ENCODE assay signal across 26 cellular contexts in the genomic region with DNA sequence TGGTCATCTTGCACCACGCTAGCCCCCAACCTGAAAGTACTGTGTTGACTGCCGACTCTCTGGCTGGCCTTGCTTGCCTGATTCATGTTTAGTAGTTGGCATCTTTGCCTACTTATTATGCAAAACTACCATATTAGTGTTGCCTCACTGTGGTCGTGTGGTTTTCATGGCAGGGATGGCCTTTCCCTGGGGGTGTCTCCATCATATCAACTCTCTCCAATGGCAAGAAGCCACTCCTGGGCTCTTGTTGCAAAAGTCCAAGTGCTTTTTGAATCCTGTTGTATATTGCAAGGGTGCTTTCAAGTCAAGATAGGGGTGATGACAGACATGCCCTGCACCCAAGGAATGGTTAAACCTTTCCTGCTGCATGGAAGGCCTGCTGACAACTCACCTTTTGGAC. TPM values are rescaled to one million over a fixed set of nuclear protein-coding genes. Genes with fewer than 3 reads are reported as not detected.
A peak's percentile ranks its signal among the peaks of the same experiment; 100 is the strongest.
DNase-seq lines count a peak whose midpoint lies in the region; ATAC-seq, FAIRE-seq and TF ChIP-seq lines count a peak whose summit lies in the region.
"Had no signal": no experiment of that assay in that cellular context is flagged by ENCODE, and none has a peak within 500 bp of the region (broad histone marks: within the 10 kb centered on the region; RNA-seq: fewer than 3 reads in every experiment).

No MANE protein-coding gene starts in this region.

- TF ChIP-seq POLR2A in H1 (IDR thresholded peaks at IDR 0.05; ENCODE audit: control extremely low read depth in 1 of 2, low read depth in 2 of 2, low read length in 2 of 2) (no peak), uterus (IDR thresholded peaks at IDR 0.05) (no peak)

- no peak for TF ChIP-seq RAD21 in H1 (IDR thresholded peaks at IDR 0.05 in 1 of 2, conservative IDR thresholded peaks at IDR 0.05 in 1 of 2; ENCODE audit: low read depth in 2 of 2, low read length in 2 of 2)

- no peak overlapping the region for H3K14ac ChIP-seq in H1 (ENCODE audit: insufficient read length)

- no peak overlapping the region for H3K4me3 ChIP-seq in H1 (ENCODE audit: extremely low read depth in 1 of 4, insufficient read depth in 2 of 4, low read depth in 3 of 4, low read length in 4 of 4)
- no peak overlapping the region for H3K4me3 ChIP-seq in uterus
- no peak overlapping the region for H3K4me3 ChIP-seq in aorta (ENCODE audit: low read length in 2 of 2)

- H3K23me2 ChIP-seq in H1 (ENCODE audit: low read depth, low read length), result no peaks in the 10 kb centered on the region

- H3K27me3 ChIP-seq in H1 (replicated peaks in 1 of 4; ENCODE audit: control insufficient read depth in 3 of 4, extremely low read depth in 1 of 4, insufficient read depth in 3 of 4, low read length in 3 of 4), result no peaks in the 10 kb centered on the region
- H3K27me3 ChIP-seq in uterus, result no peaks in the 10 kb centered on the region
- H3K27me3 ChIP-seq in aorta (ENCODE audit: control insufficient read depth in 1 of 2, insufficient read depth in 2 of 2, low read length in 1 of 2), result no peaks in the 10 kb centered on the region

- peaks cover 7% of the 10 kb centered on the region for H3K36me3 Mint-ChIP-seq in activated CD4-positive, alpha-beta T cell treated with anti-CD3 and anti-CD28 coated beads, Interleukin-2, amount 10 ng/mL, durations not matched to agents 24 days and 14 days (ENCODE audit: low read depth)
- H3K36me3 Mint-ChIP-seq: CD4-positive, alpha-beta memory T cell; IgD-negative memory B cell had no signal

- no peak overlapping the region for H3K4me2 ChIP-seq in H1 (ENCODE audit: insufficient read depth in 1 of 2, low read depth in 2 of 2, low read length in 2 of 2)
- H3K4me2 ChIP-seq: KMS-11 had no signal

- H3K4ac ChIP-seq in H1 (replicated peaks; ENCODE audit: insufficient read length, low read depth, low read length), result no peak overlapping the region

- no peak overlapping the region for H2BK15ac ChIP-seq in H1 (ENCODE audit: low read length)

- H3K18ac ChIP-seq in H1 (ENCODE audit: extremely low read depth, low read length), result no peak overlapping the region

- H2AK5ac ChIP-seq in H1 (ENCODE audit: low read depth, low read length), result no peak overlapping the region; the same call in 1 of the 2 replicates

- POLR2A ChIA-PET in H1 (lab: Charles Lee; ENCODE audit: partially characterized antibody), result no interaction called here

- H3K9me3 ChIP-seq in H1 (ENCODE audit: insufficient read depth in 2 of 2, low read depth in 1 of 2, low read length in 1 of 2) (no peaks in the 10 kb centered on the region), uterus (no peaks in the 10 kb centered on the region), aorta (ENCODE audit: control insufficient read depth, low read length) (no peaks in the 10 kb centered on the region)

- CTCF ChIA-PET in H1 (lab: Charles Lee; ENCODE audit: partially characterized antibody), result interaction anchor here (0.9 kb wide), 1 partner anchor 68 kb away, joined by 3 read pairs; no protein-coding TSS in a partner anchor

- H3K23ac ChIP-seq in H1 (ENCODE audit: insufficient read length), result no peak overlapping the region

- peaks cover 12% of the 10 kb centered on the region for H3K4me1 Mint-ChIP-seq in activated CD4-positive, alpha-beta T cell treated with anti-CD3 and anti-CD28 coated beads, Interleukin-2, amount 10 ng/mL, durations not matched to agents 24 days and 14 days

- ATAC-seq in Right ventricle myocardium superior (ENCODE audit: poor library complexity) (peak; percentile 69), left lobe of liver (no peak), HG02970 (IDR thresholded peaks at IDR 0.05; ENCODE audit: low FRiP score, unreplicated experiment) (no peak), aorta (ENCODE audit: low FRiP score) (no peak)

- WGBS in H1 (ENCODE audit: extremely low coverage in 1 of 2, insufficient coverage in 1 of 2, insufficient read length in 1 of 2, insufficient replicate concordance in 2 of 2, low coverage in 1 of 2, low lambda C conversion rate in 2 of 2, missing lambda C conversion rate in 1 of 2), 2 experiments, result 88% methylated on average over 3 of the region's 3 CpGs; no CpG with 5 or more reads in 1 of the 2 experiments
- WGBS in aorta, 2 donors, result 80 to 86% methylated on average over 3 of the region's 3 CpGs

- H3K27ac Mint-ChIP-seq in activated CD4-positive, alpha-beta T cell treated with anti-CD3 and anti-CD28 coated beads, Interleukin-2, amount 10 ng/mL, durations not matched to agents 24 days and 14 days, result no peak overlapping the region
- H3K27ac Mint-ChIP-seq: CD4-positive, alpha-beta memory T cell; IgD-negative memory B cell had no signal

- peaks cover 8% of the 10 kb centered on the region for H3K27me3 Mint-ChIP-seq in activated CD4-positive, alpha-beta T cell treated with anti-CD3 and anti-CD28 coated beads, Interleukin-2, amount 10 ng/mL, durations not matched to agents 24 days and 14 days
- H3K27me3 Mint-ChIP-seq: CD4-positive, alpha-beta memory T cell had no signal

- no peak overlapping the region for H2AFZ ChIP-seq in H1 (ENCODE audit: low read length)

- intact Hi-C loops in Right ventricle myocardium superior (cut with DNase I), result no loop called here
- intact Hi-C loops in cardiac septum (cut with DNase I), result no loop called here
- intact Hi-C loops in uterus (cut with DNase I; ENCODE audit: low total_unique reads), result no loop called here
- intact Hi-C loops in aorta (cut with DNase I), result loop anchor here in 1 of 2 donors (5.0 kb wide), 1 partner anchor 1359 kb away; no protein-coding TSS in a partner anchor
- intact Hi-C loops in activated CD4-positive, alpha-beta T cell treated with anti-CD3 and anti-CD28 coated beads, Interleukin-2, amount 10 ng/mL, durations not matched to agents 24 days and 14 days (cut with micrococcal nuclease), result loop anchor here (5.0 to 10.0 kb wide), 2 partner anchors 76 to 186 kb away; no protein-coding TSS in a partner anchor

- no peak for TF ChIP-seq CTCF in H1 (IDR thresholded peaks at IDR 0.05; ENCODE audit: control extremely low read depth in 1 of 3, insufficient read depth in 1 of 3, low read depth in 1 of 3, low read length in 3 of 3)
- TF ChIP-seq CTCF in uterus (IDR thresholded peaks at IDR 0.05), result no peak

- H4K91ac ChIP-seq in H1 (replicated peaks; ENCODE audit: insufficient read length, low read length), result no peak overlapping the region

- H3K27ac ChIP-seq in H1 (ENCODE audit: low read depth, low read length) (no peak overlapping the region), uterus (no peak overlapping the region), aorta (ENCODE audit: low read depth in 1 of 2, low read length in 2 of 2) (no peak overlapping the region)
- H3K27ac ChIP-seq: HL-60, KMS-11 had no signal

- H3K4me1 ChIP-seq in H1 (replicated peaks in 1 of 4; ENCODE audit: control insufficient read depth in 3 of 4, insufficient read depth in 4 of 4, low read length in 3 of 4), result peaks cover 3 to 7% (median 4%) of the 10 kb centered on the region in 4 experiments
- peaks cover 0 to 11% of the 10 kb centered on the region in 2 donors for H3K4me1 ChIP-seq in uterus
- H3K4me1 ChIP-seq in aorta (ENCODE audit: control insufficient read depth in 1 of 2, insufficient read depth in 2 of 2, low read length in 2 of 2), result peaks cover 0 to 7% of the 10 kb centered on the region in 2 donors

- no peak overlapping the region for H4K8ac ChIP-seq in H1 (ENCODE audit: extremely low read depth, insufficient read depth, low read length)

- no peak overlapping the region for H2BK12ac ChIP-seq in H1 (ENCODE audit: low read depth, low read length)

- no peak overlapping the region for H2BK120ac ChIP-seq in H1 (replicated peaks; ENCODE audit: low read depth, low read length)

- H3K79me2 ChIP-seq in H1 (ENCODE audit: control insufficient read depth in 1 of 2, insufficient read depth in 2 of 2, low read length in 2 of 2), result no peaks in the 10 kb centered on the region

- H4K5ac ChIP-seq in H1 (ENCODE audit: insufficient read length, low read depth, low read length), result no peak overlapping the region

- H2BK5ac ChIP-seq in H1 (ENCODE audit: low read depth, low read length), result no peak overlapping the region

- H4K20me1 ChIP-seq in H1 (replicated peaks in 1 of 2; ENCODE audit: control insufficient read depth in 1 of 2, insufficient read depth in 2 of 2, low read length in 2 of 2), result no peaks in the 10 kb centered on the region

- H3K36me3 ChIP-seq in H1 (ENCODE audit: control insufficient read depth in 2 of 4, insufficient read depth in 4 of 4, low read length in 3 of 4) (no peaks in the 10 kb centered on the region), uterus (no peaks in the 10 kb centered on the region), aorta (ENCODE audit: control insufficient read depth in 1 of 2, insufficient read depth in 2 of 2, low read length in 1 of 2) (no peaks in the 10 kb centered on the region)

- FAIRE-seq in H1 (lab: Jason Lieb, UNC), result no peak
- FAIRE-seq: A204.1, GM12892, H54 had no signal

- no peak for TF ChIP-seq EP300 in H1 (IDR thresholded peaks at IDR 0.05; ENCODE audit: borderline replicate concordance in 1 of 2, low read depth in 2 of 2, low read length in 2 of 2)

- no peak for DNase-seq in Right ventricle myocardium superior
- no peak for DNase-seq in cardiac septum (ENCODE audit: low spot score)
- DNase-seq in H1 (ENCODE audit: low read depth in 1 of 2, low spot score in 2 of 2), result no peak
- peak; percentile 33 for DNase-seq in left lobe of liver (ENCODE audit: low spot score)
- DNase-seq in uterus, result no peak
- no peak for DNase-seq in aorta
- no peak for DNase-seq in activated CD4-positive, alpha-beta T cell treated with anti-CD3 and anti-CD28 coated beads, Interleukin-2, amount 10 ng/mL, durations not matched to agents 24 days and 14 days
- DNase-seq: C1 segment of cervical spinal cord; CD4-positive, alpha-beta memory T cell; DMS 273 treated with DMSO at 0.1 percent for 48 hours; DND-41; MV-4-11; NCI-H1105; NCI-H1436 treated with DMSO at 0.1 percent for 48 hours; NCI-H187 treated with DMSO at 0.1 percent for 48 hours; NCI-H2107; NCI-H524 treated with DMSO at 0.1 percent for 48 hours; NCI-H774; SHP77 had no signal

- H3K9me3 Mint-ChIP-seq in activated CD4-positive, alpha-beta T cell treated with anti-CD3 and anti-CD28 coated beads, Interleukin-2, amount 10 ng/mL, durations not matched to agents 24 days and 14 days, result peaks cover 14% of the 10 kb centered on the region

- no peak overlapping the region for H3K4me3 Mint-ChIP-seq in activated CD4-positive, alpha-beta T cell treated with anti-CD3 and anti-CD28 coated beads, Interleukin-2, amount 10 ng/mL, durations not matched to agents 24 days and 14 days
- H3K4me3 Mint-ChIP-seq: CD4-positive, alpha-beta memory T cell; IgD-negative memory B cell had no signal

- H3K56ac ChIP-seq in H1 (replicated peaks; ENCODE audit: insufficient read length, low read depth, low read length), result no peak overlapping the region

- H3K9ac ChIP-seq in H1 (replicated peaks in 1 of 4; ENCODE audit: extremely low read depth in 1 of 4, low read depth in 3 of 4, low read length in 3 of 4), result no peak overlapping the region
- H3K9ac ChIP-seq: KMS-11 had no signal

- H3K79me1 ChIP-seq in H1 (ENCODE audit: low read depth, low read length), result peaks cover 2% of the 10 kb centered on the region; the same call in 1 of the 2 replicates

- H2BK20ac ChIP-seq in H1 (ENCODE audit: low read length), result no peak overlapping the region

RNA-seq across cellular contexts. Expression of gene ABLIM1, which starts 39.4 kb away (rescaled TPM):
- 772 TPM for total RNA-seq in Right ventricle myocardium superior
- 473 TPM for total RNA-seq in cardiac septum
- total RNA-seq in H1 (2021; fragmentation: NEBNext Ultra II Directional; extraction: Animal tissue kit (Norgen Biotek cat#: 25700)), result 51.2 and 52.1 TPM in 2 replicates
- 51.7 and 62.6 TPM in 2 replicates for polyA plus RNA-seq in H1 (2011; rRNA removed)
- polyA plus RNA-seq in H1 (2011; cell fraction: cytosol; rRNA removed), result 47.8 TPM
- polyA plus RNA-seq in H1 (2011; cell fraction: nucleus; rRNA removed), result 52.0 TPM
- 21.9 to 32.8 TPM (median 29.3 TPM) in 4 replicates for polyA plus RNA-seq in H1 (2012, experiment 1 of 2)
- polyA plus RNA-seq in H1 (2012, experiment 2 of 2), result 3.3 TPM
- 31.2 TPM for polyA plus RNA-seq in H1 (2013, experiment 1 of 2)
- 33.9 TPM for polyA plus RNA-seq in H1 (2013, experiment 2 of 2)
- 90.3 and 144 TPM in 2 replicates for polyA minus RNA-seq in H1 (2011; rRNA and poly(A)+ RNA removed)
- 36.0 TPM for polyA minus RNA-seq in H1 (2011; cell fraction: cytosol; rRNA and poly(A)+ RNA removed)
- 71.3 TPM for polyA minus RNA-seq in H1 (2011; cell fraction: nucleus; rRNA and poly(A)+ RNA removed)
- 47.0 TPM for total RNA-seq in left lobe of liver
- total RNA-seq in uterus, result 100 to 1,000 TPM in 2 of 4 donors, 10 to 100 TPM in 2; 41.2 to 128 (median 97.3) TPM
- total RNA-seq in aorta, result 100 to 1,000 TPM in 1 of 2 donors, 10 to 100 TPM in 1; 55.8 to 117 TPM
- polyA plus RNA-seq in aorta, result 10 to 100 TPM; 13.6 to 14.5 TPM
- total RNA-seq in activated CD4-positive, alpha-beta T cell treated with anti-CD3 and anti-CD28 coated beads, Interleukin-2, amount 10 ng/mL, durations not matched to agents 24 days and 14 days, result 16.5 and 18.5 TPM in 2 replicates
